Comparison of ENCODE assay signal across 22 cellular contexts in the genomic region with DNA sequence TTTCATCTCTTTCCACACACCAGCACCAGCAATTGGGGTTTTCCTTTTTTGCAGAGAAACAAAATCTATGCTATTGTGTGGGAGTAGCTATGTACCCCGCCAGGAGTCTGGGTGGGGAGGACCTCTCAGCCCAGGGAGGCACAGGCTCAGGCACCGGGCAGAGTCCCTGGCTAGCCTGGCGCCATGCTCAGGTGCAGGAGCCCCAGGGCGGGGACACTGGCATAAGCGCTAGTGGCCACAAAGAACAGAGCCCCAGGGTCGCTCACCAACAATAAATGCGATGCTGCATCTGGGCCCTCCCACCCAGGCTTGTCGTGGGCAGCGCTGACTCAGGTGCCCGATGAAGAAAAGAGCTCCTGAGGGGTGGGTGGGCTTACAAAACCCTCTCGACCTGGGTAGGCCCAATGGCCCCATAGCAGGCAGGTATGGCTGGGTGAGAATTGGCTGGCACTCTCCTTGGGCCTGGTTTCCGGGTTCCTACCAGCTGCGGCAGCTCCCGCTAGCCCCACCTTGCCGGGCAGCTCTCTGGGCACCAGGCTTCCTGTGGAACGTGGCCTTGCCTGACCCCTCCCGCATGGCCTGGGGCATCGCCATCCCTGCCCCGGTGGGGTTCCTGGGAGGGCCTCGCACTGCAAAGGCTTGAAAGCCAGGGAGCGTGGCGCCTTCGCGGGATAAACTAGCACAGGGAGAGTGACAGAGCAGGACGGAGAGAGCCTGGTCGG. TPM values are rescaled to one million over a fixed set of nuclear protein-coding genes. Genes with fewer than 3 reads are reported as not detected.
"Had no signal": no experiment of that assay in that cellular context is flagged by ENCODE, and none has a peak within 500 bp of the region (broad histone marks: within the 10 kb centered on the region; RNA-seq: fewer than 3 reads in every experiment).

No MANE protein-coding gene starts in this region.

- H3K27ac ChIP-seq: thyroid gland, VCaP had no signal

- H3K27me3 ChIP-seq: thyroid gland had no signal

- DNase-seq: activated CD4-positive, alpha-beta memory T cell treated with anti-CD3 and anti-CD28 coated beads, Interleukin-2, amount 10 ng/mL, durations not matched to agents 7 days and 5 days; activated CD4-positive, alpha-beta T cell treated with anti-CD3 and anti-CD28 coated beads, Interleukin-2, amount 10 ng/mL, durations not matched to agents 24 days and 14 days; activated CD8-positive, alpha-beta memory T cell treated with anti-CD3 and anti-CD28 coated beads, Interleukin-2, amount 10 ng/mL, durations not matched to agents 7 days and 5 days; activated naive CD4-positive, alpha-beta T cell treated with Interleukin-2 at 50 U/mL for 16 hours; activated naive CD8-positive, alpha-beta T cell treated with anti-CD3 and anti-CD28 coated beads for 36 hours; effector memory CD8-positive, alpha-beta T cell; glutamatergic neuron; hippocampal formation; left ventricle myocardium superior; mucosa of descending colon; stimulated activated CD4-positive, alpha-beta T cell treated with anti-CD3 and anti-CD28 coated beads, Interleukin-12 subunit alpha, Interleukin-12 subunit beta, amount 100 ng/mL, for 4 hours; stimulated activated CD4-positive, alpha-beta T cell treated with anti-CD3 and anti-CD28 coated beads, Interleukin-4, amount 100 ng/mL, for 4 hours; substantia nigra; thyroid gland had no signal

- H3K4me3 ChIP-seq: mucosa of descending colon, thyroid gland had no signal

- ATAC-seq: activated CD4-positive, CD25-positive, alpha-beta regulatory T cell treated with anti-CD3 and anti-CD28 coated beads, Interleukin-2, amount 50 U/mL, for 24 hours; activated CD8-positive, alpha-beta memory T cell treated with anti-CD3 and anti-CD28 coated beads, Interleukin-2, amount 10 ng/mL, durations not matched to agents 7 days and 5 days; effector memory CD8-positive, alpha-beta T cell; esophagus mucosa; mucosa of descending colon had no signal

- H3K9me3 ChIP-seq: mucosa of descending colon, thyroid gland had no signal

- H3K36me3 ChIP-seq: thyroid gland had no signal

RNA-seq across cellular contexts. Expression of gene COL6A3, which starts 31.8 kb away (rescaled TPM):
- total RNA-seq: endothelial cell of umbilical vein had no signal

RNA-seq across cellular contexts. Expression of gene MLPH, which starts 41.3 kb away (rescaled TPM):
- total RNA-seq: activated CD4-positive, alpha-beta memory T cell treated with anti-CD3 and anti-CD28 coated beads, Interleukin-2, amount 10 ng/mL, durations not matched to agents 7 days and 5 days; activated CD4-positive, alpha-beta T cell treated with anti-CD3 and anti-CD28 coated beads, Interleukin-2, amount 10 ng/mL, durations not matched to agents 24 days and 14 days; activated CD8-positive, alpha-beta memory T cell treated with anti-CD3 and anti-CD28 coated beads, Interleukin-2, amount 10 ng/mL, durations not matched to agents 7 days and 5 days; activated naive CD8-positive, alpha-beta T cell treated with anti-CD3 and anti-CD28 coated beads for 36 hours; dermis microvascular lymphatic vessel endothelial cell; endothelial cell of umbilical vein; neural crest cell; skeletal muscle tissue; T-helper 2 cell treated with Interferon-gamma antibody and Interleukin-4, amounts not matched to agents 100 ng/mL and 5 ng/mL, for 36 hours had no signal
- polyA plus RNA-seq: endothelial cell of umbilical vein had no signal
